ENCODE assay signal across 21 cellular contexts in the genomic region with DNA sequence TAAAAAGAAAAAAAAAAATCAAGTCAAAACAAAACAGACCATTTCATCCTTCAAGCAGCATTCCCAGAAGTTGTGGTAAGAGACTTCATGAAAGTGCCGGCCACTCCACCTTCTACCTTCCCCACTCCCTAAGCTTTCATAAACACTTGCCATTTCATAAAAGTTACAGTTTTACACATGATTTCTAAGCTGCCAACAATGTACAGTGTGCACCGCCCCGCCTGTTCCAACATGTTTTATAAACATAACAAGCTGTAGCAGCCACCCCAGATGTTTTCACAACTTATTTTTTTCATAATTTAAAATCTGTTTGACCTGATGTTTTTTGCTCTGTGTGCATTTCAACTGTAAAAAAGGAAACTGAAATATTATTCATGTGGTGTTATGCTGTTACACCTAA.
DNase-seq lines count a peak whose midpoint lies in the region; ATAC-seq and TF ChIP-seq lines count a peak whose summit lies in the region.
"Had no signal": no experiment of that assay in that cellular context is flagged by ENCODE, and none has a peak within 500 bp of the region (broad histone marks: within the 10 kb centered on the region; RNA-seq: fewer than 3 reads in every experiment).

No MANE protein-coding gene starts in this region.

- peaks cover 48% of the 10 kb centered on the region for H3K4me1 Mint-ChIP-seq in nephron progenitor cell

- DNase-seq in NCI-H1694 (lab: John Stamatoyannopoulos, UW) (peak; percentile 57), RWPE1 (ENCODE audit: low spot score) (peak; percentile 6), nephron progenitor cell (no peak), NCI-H128 (lab: John Stamatoyannopoulos, UW; ENCODE audit: unreplicated experiment) (no peak), NCI-H2227 treated with DMSO at 0.1 percent for 48 hours (lab: John Stamatoyannopoulos, UW) (no peak)
- DNase-seq in effector CD8-positive, alpha-beta T cell (lab: John Stamatoyannopoulos, UW) = no peak
- DNase-seq: CD4-positive, alpha-beta T cell; COR-L47; DMS153; H7; NCI-H1436 treated with DMSO at 0.1 percent for 48 hours; NCI-H2029 treated with DMSO at 0.1 percent for 48 hours; NCI-H510A; PC-9; RPMI8226; SHP77 treated with DMSO at 0.1 percent for 48 hours; SW 1271 had no signal

- POLR2A ChIA-PET in RWPE1 (lab: Yijun Ruan, JAX; ENCODE audit: low non-redundant PET) = no interaction called here

- no peak overlapping the region for H3K27ac ChIP-seq in RWPE1
- H3K27ac ChIP-seq: BLaER1, PC-9, SK-N-MC had no signal

- H3K36me3 Mint-ChIP-seq in nephron progenitor cell (ENCODE audit: low read depth) = no peaks in the 10 kb centered on the region

- peaks cover 3% of the 10 kb centered on the region for H3K9me3 Mint-ChIP-seq in nephron progenitor cell

- CTCF ChIA-PET in RWPE1 (lab: Yijun Ruan, JAX) = no interaction called here

- H3K27me3 Mint-ChIP-seq in nephron progenitor cell (ENCODE audit: low read depth, poor library complexity) = no peaks in the 10 kb centered on the region
- H3K27me3 Mint-ChIP-seq: CD4-positive, alpha-beta T cell had no signal

- ATAC-seq in esophagus mucosa (peak; percentile 55), HG03571 (IDR thresholded peaks at IDR 0.05; ENCODE audit: unreplicated experiment) (no peak)

- no peak for TF ChIP-seq CTCF in RWPE1 (conservative IDR thresholded peaks at IDR 0.05; ENCODE audit: low read depth)
- TF ChIP-seq CTCF in nephron progenitor cell (IDR thresholded peaks at IDR 0.05) = no peak

- peak overlapping the region; percentile 47 for H3K4me3 Mint-ChIP-seq in nephron progenitor cell
- H3K4me3 Mint-ChIP-seq: CD4-positive, alpha-beta T cell had no signal

- no peak overlapping the region for H3K27ac Mint-ChIP-seq in nephron progenitor cell
- H3K27ac Mint-ChIP-seq: CD4-positive, alpha-beta T cell had no signal

Comparison
In these comparisons a context has a peak if more than half of its experiments do, and no peak if none do; other contexts are left out.
1. DNase-seq: peak in NCI-H1694 (single experiment) and RWPE1 (single experiment); none in nephron progenitor cell (single experiment), effector CD8-positive, alpha-beta T cell (single experiment), NCI-H128 (single experiment) and NCI-H2227 treated with DMSO at 0.1 percent for 48 hours (single experiment).